Comparison of ENCODE assay signal across 24 cellular contexts in genomic region chrX:17622331-17622730, GRCh38.
DNase-seq lines count a peak whose midpoint lies in the region; ATAC-seq and TF ChIP-seq lines count a peak whose summit lies in the region.
"Had no signal": no experiment of that assay in that cellular context is flagged by ENCODE, and none has a peak within 500 bp of the region (broad histone marks: within the 10 kb centered on the region; RNA-seq: fewer than 3 reads in every experiment).

No MANE protein-coding gene starts in this region.

- H3K27me3 Mint-ChIP-seq in nephron (ENCODE audit: low read depth): peaks cover 5% of the 10 kb centered on the region
- no peaks in the 10 kb centered on the region for H3K27me3 Mint-ChIP-seq in progenitor cell of endocrine pancreas
- H3K27me3 Mint-ChIP-seq: CD4-positive, alpha-beta memory T cell; CD4-positive, CD25-positive, alpha-beta regulatory T cell had no signal

- no peaks in the 10 kb centered on the region for H3K36me3 Mint-ChIP-seq in nephron (ENCODE audit: low read depth)
- peaks cover 3% of the 10 kb centered on the region for H3K36me3 Mint-ChIP-seq in progenitor cell of endocrine pancreas (ENCODE audit: insufficient read depth)
- H3K36me3 Mint-ChIP-seq: CD14-positive monocyte; CD4-positive, alpha-beta memory T cell; CD4-positive, CD25-positive, alpha-beta regulatory T cell; CD8-positive, alpha-beta memory T cell had no signal

- H3K27me3 ChIP-seq in SJCRH30 (no peaks in the 10 kb centered on the region), SJSA1 (replicated peaks) (no peaks in the 10 kb centered on the region), foreskin keratinocyte (no peaks in the 10 kb centered on the region)
- H3K27me3 ChIP-seq: BE2C had no signal

- peak; percentile 69 to 82 for DNase-seq in SJCRH30
- no peak for DNase-seq in SJSA1 (ENCODE audit: low read depth in 1 of 2, low spot score in 2 of 2)
- DNase-seq in progenitor cell of endocrine pancreas (ENCODE audit: low spot score, unreplicated experiment): no peak
- DNase-seq in foreskin keratinocyte: no peak
- no peak for DNase-seq in NCI-H446 (lab: John Stamatoyannopoulos, UW)
- no peak for DNase-seq in mucosa of gallbladder (ENCODE audit: low spot score)
- DNase-seq: 8988T; ACHN; BE2C; C1 segment of cervical spinal cord; CD4-positive, alpha-beta memory T cell; CD4-positive, CD25-positive, alpha-beta regulatory T cell; CD8-positive, alpha-beta memory T cell; COR-L47; DMS 273 treated with DMSO at 0.1 percent for 48 hours; DMS153; DMS53; DMS79; DND-41; GDM1 had no signal

- H3K27ac Mint-ChIP-seq in nephron (peak overlapping the region in 2 of 3 experiments; percentile 38 to 63), progenitor cell of endocrine pancreas (peak overlapping the region; percentile 65)
- H3K27ac Mint-ChIP-seq: CD14-positive monocyte; CD4-positive, alpha-beta memory T cell; CD4-positive, CD25-positive, alpha-beta regulatory T cell; CD8-positive, alpha-beta memory T cell had no signal

- H3K27ac ChIP-seq in SJCRH30: peak overlapping the region; percentile 97
- H3K27ac ChIP-seq in SJSA1: 0 out of 2 replicates have a peak overlapping the region, but pooled peaks have one; percentile 21
- H3K27ac ChIP-seq in foreskin keratinocyte: no peak overlapping the region
- H3K27ac ChIP-seq: BLaER1 had no signal

- TF ChIP-seq CTCF in nephron (IDR thresholded peaks at IDR 0.05; ENCODE audit: unreplicated experiment in 3 of 3) (no peak), progenitor cell of endocrine pancreas (IDR thresholded peaks at IDR 0.05; ENCODE audit: unreplicated experiment) (no peak), foreskin keratinocyte (conservative IDR thresholded peaks at IDR 0.05) (no peak)

- H3K9me3 ChIP-seq in SJCRH30 (replicated peaks): peaks cover 8% of the 10 kb centered on the region
- H3K9me3 ChIP-seq in SJSA1 (replicated peaks): no peaks in the 10 kb centered on the region
- H3K9me3 ChIP-seq: BE2C, BLaER1 had no signal

- H3K4me3 Mint-ChIP-seq in nephron (no peak overlapping the region), progenitor cell of endocrine pancreas (ENCODE audit: low read depth) (no peak overlapping the region)
- H3K4me3 Mint-ChIP-seq: CD14-positive monocyte; CD4-positive, alpha-beta memory T cell; CD4-positive, CD25-positive, alpha-beta regulatory T cell; CD8-positive, alpha-beta memory T cell had no signal

- H3K4me3 ChIP-seq in SJCRH30 (peak overlapping the region; percentile 17; the same call in 1 of the 2 replicates), SJSA1 (no peak overlapping the region)
- H3K4me3 ChIP-seq: BLaER1, GM12878 had no signal

- ATAC-seq in foreskin keratinocyte: no peak
- ATAC-seq: GM12878 had no signal

- no peaks in the 10 kb centered on the region for H3K36me3 ChIP-seq in SJCRH30
- H3K36me3 ChIP-seq in SJSA1: no peaks in the 10 kb centered on the region
- H3K36me3 ChIP-seq: BE2C, BLaER1 had no signal

- H3K4me1 Mint-ChIP-seq in nephron (peaks cover 49% of the 10 kb centered on the region), progenitor cell of endocrine pancreas (ENCODE audit: low read depth) (peaks cover 31% of the 10 kb centered on the region)
- H3K4me1 Mint-ChIP-seq: CD4-positive, alpha-beta memory T cell; CD4-positive, CD25-positive, alpha-beta regulatory T cell; CD8-positive, alpha-beta memory T cell had no signal

- H3K4me1 ChIP-seq in SJCRH30: peaks cover 54% of the 10 kb centered on the region
- peaks cover 31% of the 10 kb centered on the region for H3K4me1 ChIP-seq in SJSA1 (replicated peaks)
- no peaks in the 10 kb centered on the region for H3K4me1 ChIP-seq in foreskin keratinocyte
- H3K4me1 ChIP-seq: BE2C, BLaER1 had no signal

- no peaks in the 10 kb centered on the region for H3K9me3 Mint-ChIP-seq in nephron
- H3K9me3 Mint-ChIP-seq in progenitor cell of endocrine pancreas (ENCODE audit: low read depth): peaks cover 3% of the 10 kb centered on the region
- H3K9me3 Mint-ChIP-seq: CD8-positive, alpha-beta memory T cell had no signal

Comparison
In these comparisons a context has a peak if more than half of its experiments do, and no peak if none do; other contexts are left out.
1. DNase-seq: peak in SJCRH30 (2 of 2); none in SJSA1 (0 of 2), progenitor cell of endocrine pancreas (single experiment), foreskin keratinocyte (0 of 2), NCI-H446 (0 of 2) and mucosa of gallbladder (single experiment).